10 cellular contexts compared by ENCODE assay signal in genomic region chr15:90103669-90104329, GRCh38. TPM values are rescaled to one million over a fixed set of nuclear protein-coding genes. Genes with fewer than 3 reads are reported as not detected.
DNase-seq lines count a peak whose midpoint lies in the region; FAIRE-seq and TF ChIP-seq lines count a peak whose summit lies in the region.
"Had no signal": no experiment of that assay in that cellular context is flagged by ENCODE, and none has a peak within 500 bp of the region (broad histone marks: within the 10 kb centered on the region; RNA-seq: fewer than 3 reads in every experiment).

No MANE protein-coding gene starts in this region.

- DNase-seq in Calu3 (no peak), NCI-H345 (lab: John Stamatoyannopoulos, UW) (peak; percentile 77), endothelial cell (ENCODE audit: low spot score) (no peak), neural progenitor cell (ENCODE audit: low spot score) (no peak), ecto neural progenitor cell (ENCODE audit: low spot score) (no peak), putamen (ENCODE audit: low spot score) (no peak), D721Med (ENCODE audit: insufficient read length, low spot score) (no peak)
- DNase-seq in stimulated activated CD4-positive, alpha-beta T cell treated with anti-CD3 and anti-CD28 coated beads, Interleukin-2, amount 100 ng/mL, for 48 hours: no peak

- H3K4me2 ChIP-seq in neural progenitor cell: no peak overlapping the region

- peaks cover 16% of the 10 kb centered on the region for H3K36me3 Mint-ChIP-seq in Calu3 (ENCODE audit: insufficient read depth, unreplicated experiment)
- H3K36me3 Mint-ChIP-seq in endothelial cell (ENCODE audit: low read depth, unreplicated experiment): peaks cover 4% of the 10 kb centered on the region
- peaks cover 5% of the 10 kb centered on the region for H3K36me3 Mint-ChIP-seq in neural progenitor cell

- H3K9ac ChIP-seq in neural progenitor cell: no peak overlapping the region

- CTCF ChIA-PET in Calu3 (lab: Charles Lee): interaction anchor here (1.2 kb wide), 1 partner anchor 9 kb away, joined by 3 read pairs; no protein-coding TSS in a partner anchor

- intact Hi-C loops in Calu3 (cut with micrococcal nuclease; ENCODE audit: unreplicated experiment): no loop called here

- H3K27ac Mint-ChIP-seq in Calu3 (ENCODE audit: unreplicated experiment): no peak overlapping the region
- H3K27ac Mint-ChIP-seq in endothelial cell (ENCODE audit: unreplicated experiment): peak overlapping the region; percentile 19
- no peak overlapping the region for H3K27ac Mint-ChIP-seq in neural progenitor cell

- H3K4me3 Mint-ChIP-seq in Calu3 (ENCODE audit: low read depth, unreplicated experiment) (peak overlapping the region; percentile 73), endothelial cell (ENCODE audit: unreplicated experiment) (no peak overlapping the region), neural progenitor cell (peak overlapping the region; percentile 73)

- no peaks in the 10 kb centered on the region for H3K9me3 Mint-ChIP-seq in Calu3 (ENCODE audit: low read depth, unreplicated experiment)
- H3K9me3 Mint-ChIP-seq in endothelial cell (ENCODE audit: unreplicated experiment): no peaks in the 10 kb centered on the region
- H3K9me3 Mint-ChIP-seq in neural progenitor cell: no peaks in the 10 kb centered on the region

- H3K4me3 ChIP-seq in neural progenitor cell: no peak overlapping the region

- H4K20me1 ChIP-seq in neural progenitor cell (ENCODE audit: low read depth): peaks cover 23% of the 10 kb centered on the region

- H3K27ac ChIP-seq in neural progenitor cell: no peak overlapping the region

- peaks cover 10% of the 10 kb centered on the region for H3F3A ChIP-seq in neural progenitor cell (ENCODE audit: low read depth)

- H2AFZ ChIP-seq in neural progenitor cell (replicated peaks): no peak overlapping the region

- no peaks in the 10 kb centered on the region for H3K36me3 ChIP-seq in neural progenitor cell

- peaks cover 19% of the 10 kb centered on the region for H3K4me1 ChIP-seq in neural progenitor cell

- no TSS peak for BruUV-seq in Calu3 (replicated peaks; lab: Mats Ljungman, UMichigan)

- peaks cover 51% of the 10 kb centered on the region for H3K4me1 Mint-ChIP-seq in Calu3 (ENCODE audit: low read depth, unreplicated experiment)
- H3K4me1 Mint-ChIP-seq in endothelial cell (ENCODE audit: unreplicated experiment): peaks cover 21% of the 10 kb centered on the region
- peaks cover 44% of the 10 kb centered on the region for H3K4me1 Mint-ChIP-seq in neural progenitor cell

- H3K9me3 ChIP-seq in neural progenitor cell (ENCODE audit: low read depth): no peaks in the 10 kb centered on the region

- peaks cover 21% of the 10 kb centered on the region for H3K27me3 ChIP-seq in neural progenitor cell

- H3K79me2 ChIP-seq in neural progenitor cell (ENCODE audit: low read depth): peaks cover 27% of the 10 kb centered on the region

- TF ChIP-seq CTCF in Calu3 (IDR thresholded peaks at IDR 0.05; ENCODE audit: unreplicated experiment) (no peak), endothelial cell (IDR thresholded peaks at IDR 0.05; ENCODE audit: unreplicated experiment) (no peak), neural progenitor cell (IDR thresholded peaks at IDR 0.05) (no peak), D721Med (IDR thresholded peaks at IDR 0.05; ENCODE audit: insufficient read depth, missing control alignments) (no peak)

- FAIRE-seq in D721Med (lab: Jason Lieb, UNC): no peak
- FAIRE-seq: G401.6, islet of Langerhans had no signal

- H3K27me3 Mint-ChIP-seq in Calu3 (ENCODE audit: unreplicated experiment) (no peaks in the 10 kb centered on the region), endothelial cell (ENCODE audit: unreplicated experiment) (peaks cover 25% of the 10 kb centered on the region), neural progenitor cell (ENCODE audit: insufficient read depth, low read depth) (peaks cover 28% of the 10 kb centered on the region)

RNA-seq across cellular contexts. Expression of gene IDH2, which starts 1.5 kb away (rescaled TPM):
- total RNA-seq in Calu3 (2022) (96.1 and 108 TPM in 2 replicates), endothelial cell (ENCODE audit: unreplicated experiment) (133 TPM), neural progenitor cell (ENCODE audit: low replicate concordance) (93.1 and 134 TPM in 2 replicates)
